In the genomic region with DNA sequence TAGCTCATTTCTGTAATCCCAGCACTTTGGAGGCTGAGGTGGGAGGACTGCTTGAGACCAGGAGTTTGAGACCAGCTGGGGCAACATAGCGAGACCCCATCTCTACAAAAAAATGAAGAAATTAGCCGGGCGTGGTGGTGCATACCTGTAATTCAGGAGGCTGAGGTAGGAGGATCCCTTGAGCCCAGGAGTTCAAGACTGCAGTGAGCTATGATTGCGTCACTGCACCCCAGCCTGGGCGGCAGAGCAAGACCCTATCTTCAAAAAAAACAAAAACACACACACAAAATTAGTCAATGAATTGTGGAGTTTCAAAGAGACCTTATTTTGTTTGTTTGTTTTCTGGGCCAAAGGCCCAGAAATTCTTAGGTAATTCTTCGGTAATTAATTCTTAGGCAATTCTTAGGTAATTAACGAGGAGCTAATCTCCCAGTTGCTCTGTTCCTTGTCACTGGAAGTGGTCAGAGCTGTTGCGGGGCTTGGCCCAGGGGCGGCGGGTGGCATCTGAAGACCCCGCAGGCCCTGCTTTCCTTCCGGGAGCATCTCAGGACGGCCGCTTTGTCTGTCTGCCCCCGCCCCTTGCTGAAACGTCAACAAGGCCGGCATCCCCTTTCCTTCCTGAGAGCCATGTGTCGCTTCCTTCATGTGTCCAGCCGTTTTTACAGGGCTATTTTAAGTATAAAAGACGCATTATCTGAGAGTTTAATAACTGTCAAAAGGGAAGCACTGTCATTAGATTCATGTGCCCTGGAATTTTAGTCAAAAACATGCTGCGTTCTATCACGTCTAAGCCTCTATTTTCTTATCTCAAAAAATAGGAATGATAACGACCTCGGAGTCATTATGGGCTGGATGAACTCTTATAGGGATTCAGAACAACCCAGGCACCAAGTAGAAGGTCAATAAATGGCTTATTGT, we compare ENCODE assay signal across 17 cellular contexts.
DNase-seq lines count a peak whose midpoint lies in the region; ATAC-seq, FAIRE-seq and TF ChIP-seq lines count a peak whose summit lies in the region.
"Had no signal": no experiment of that assay in that cellular context is flagged by ENCODE, and none has a peak within 500 bp of the region (broad histone marks: within the 10 kb centered on the region; RNA-seq: fewer than 3 reads in every experiment).

No MANE protein-coding gene starts in this region.

- FAIRE-seq in RCC 7860 (lab: Jason Lieb, UNC): no peak
- FAIRE-seq: G401.6 had no signal

- intact Hi-C loops in activated T-helper 1 cell treated with anti-CD3 and anti-CD28 coated beads, Interleukin-12 subunit alpha, Interleukin-12 subunit beta, Interleukin-2, Interleukin-4 antibody, amounts not matched to agents 30 ng/mL and 10 ng/mL and 1 ng/mL, durations not matched to agents 14 hours and 24 hours and 36 hours (cut with micrococcal nuclease): no loop called here

- TF ChIP-seq RAD21 in Ishikawa (IDR thresholded peaks at IDR 0.05; ENCODE audit: low read depth): no peak

- H3K27me3 ChIP-seq in smooth muscle cell (ENCODE audit: low read depth): no peaks in the 10 kb centered on the region

- peaks cover 82% of the 10 kb centered on the region for H3K79me2 ChIP-seq in smooth muscle cell (ENCODE audit: low read depth)

- H3K27ac ChIP-seq in smooth muscle cell (ENCODE audit: low read depth): peak overlapping the region; percentile 74
- H3K27ac ChIP-seq: prostate gland had no signal

- peaks cover 48% of the 10 kb centered on the region for H4K20me1 ChIP-seq in smooth muscle cell (ENCODE audit: low read depth)

- 40% methylated on average over 24 of the region's 24 CpGs for WGBS in smooth muscle cell (ENCODE audit: low lambda C conversion rate)

- no peak overlapping the region for H3K4me3 ChIP-seq in smooth muscle cell
- H3K4me3 ChIP-seq: HAP-1, prostate gland had no signal

- H3K36me3 Mint-ChIP-seq in activated T-helper 1 cell treated with anti-CD3 and anti-CD28 coated beads, Interleukin-12 subunit alpha, Interleukin-12 subunit beta, Interleukin-2, Interleukin-4 antibody, amounts not matched to agents 30 ng/mL and 10 ng/mL and 1 ng/mL, durations not matched to agents 14 hours and 24 hours and 36 hours (ENCODE audit: low read depth): peaks cover 6% of the 10 kb centered on the region

- H3K9me3 ChIP-seq in smooth muscle cell (replicated peaks; ENCODE audit: low read depth): no peaks in the 10 kb centered on the region
- H3K9me3 ChIP-seq: HAP-1, prostate gland had no signal

- peaks cover 7% of the 10 kb centered on the region for H3K9me3 Mint-ChIP-seq in activated T-helper 1 cell treated with anti-CD3 and anti-CD28 coated beads, Interleukin-12 subunit alpha, Interleukin-12 subunit beta, Interleukin-2, Interleukin-4 antibody, amounts not matched to agents 30 ng/mL and 10 ng/mL and 1 ng/mL, durations not matched to agents 14 hours and 24 hours and 36 hours

- ATAC-seq in HG03432 (IDR thresholded peaks at IDR 0.05; ENCODE audit: unreplicated experiment) (no peak), HG02798 (IDR thresholded peaks at IDR 0.05; ENCODE audit: poor library complexity, unreplicated experiment) (no peak)

- DNase-seq in dermis blood vessel endothelial cell (peak; percentile 71), left kidney (ENCODE audit: low read depth, low spot score) (peak; percentile 40), smooth muscle cell (lab: John Stamatoyannopoulos, UW; ENCODE audit: unreplicated experiment) (no peak), RCC 7860 (ENCODE audit: low spot score) (no peak)
- no peak for DNase-seq in activated T-helper 1 cell treated with anti-CD3 and anti-CD28 coated beads, Interleukin-12 subunit alpha, Interleukin-12 subunit beta, Interleukin-2, Interleukin-4 antibody, amounts not matched to agents 30 ng/mL and 10 ng/mL and 1 ng/mL, durations not matched to agents 14 hours and 24 hours and 36 hours (ENCODE audit: low spot score)
- DNase-seq: activated CD4-positive, alpha-beta T cell treated with anti-CD3 and anti-CD28 coated beads, Interleukin-2, amount 50 U/mL, for 1 hour; MM.1S; stimulated activated CD4-positive, alpha-beta T cell treated with anti-CD3 and anti-CD28 coated beads, Interleukin-4, amount 100 ng/mL, for 4 hours; stimulated activated naive CD4-positive, alpha-beta T cell had no signal

- H3K9ac ChIP-seq in smooth muscle cell (ENCODE audit: low read depth): peak overlapping the region; percentile 29

- H3K27ac Mint-ChIP-seq in activated T-helper 1 cell treated with anti-CD3 and anti-CD28 coated beads, Interleukin-12 subunit alpha, Interleukin-12 subunit beta, Interleukin-2, Interleukin-4 antibody, amounts not matched to agents 30 ng/mL and 10 ng/mL and 1 ng/mL, durations not matched to agents 14 hours and 24 hours and 36 hours: no peak overlapping the region
- H3K27ac Mint-ChIP-seq: activated T-helper 2 cell treated with anti-CD3 and anti-CD28 coated beads, Interferon-gamma antibody, Interleukin-2, Interleukin-4, amounts not matched to agents 10 μg/mL and 5 μg/mL and 100 μg/mL, durations not matched to agents 14 hours and 24 hours and 36 hours; T-helper 1 cell treated with Interleukin-12 subunit alpha and Interleukin-12 subunit beta and Interleukin-4 antibody, amounts not matched to agents 30 μg/mL and 1 μg/mL, for 36 hours had no signal

- no peak overlapping the region for H3K4me3 Mint-ChIP-seq in activated T-helper 1 cell treated with anti-CD3 and anti-CD28 coated beads, Interleukin-12 subunit alpha, Interleukin-12 subunit beta, Interleukin-2, Interleukin-4 antibody, amounts not matched to agents 30 ng/mL and 10 ng/mL and 1 ng/mL, durations not matched to agents 14 hours and 24 hours and 36 hours
- H3K4me3 Mint-ChIP-seq: T-helper 1 cell treated with Interleukin-12 subunit alpha and Interleukin-12 subunit beta and Interleukin-4 antibody, amounts not matched to agents 30 μg/mL and 1 μg/mL, for 36 hours had no signal

- peaks cover 6% of the 10 kb centered on the region for H3K4me1 Mint-ChIP-seq in activated T-helper 1 cell treated with anti-CD3 and anti-CD28 coated beads, Interleukin-12 subunit alpha, Interleukin-12 subunit beta, Interleukin-2, Interleukin-4 antibody, amounts not matched to agents 30 ng/mL and 10 ng/mL and 1 ng/mL, durations not matched to agents 14 hours and 24 hours and 36 hours (ENCODE audit: low read depth)

- TF ChIP-seq CTCF in smooth muscle cell (IDR thresholded peaks at IDR 0.05; ENCODE audit: borderline replicate concordance, insufficient read depth, poor library complexity, severe bottlenecking): no peak

- no peak for TF ChIP-seq EP300 in Ishikawa (IDR thresholded peaks at IDR 0.05; ENCODE audit: borderline replicate concordance)

- no peaks in the 10 kb centered on the region for H3K36me3 ChIP-seq in smooth muscle cell (ENCODE audit: low read depth)
- H3K36me3 ChIP-seq: prostate gland had no signal

- H2AFZ ChIP-seq in smooth muscle cell (ENCODE audit: low read depth): no peak overlapping the region

- H3K4me1 ChIP-seq in smooth muscle cell (ENCODE audit: low read depth): peaks cover 13% of the 10 kb centered on the region
- H3K4me1 ChIP-seq: HAP-1, prostate gland had no signal

- H3K27me3 Mint-ChIP-seq in activated T-helper 1 cell treated with anti-CD3 and anti-CD28 coated beads, Interleukin-12 subunit alpha, Interleukin-12 subunit beta, Interleukin-2, Interleukin-4 antibody, amounts not matched to agents 30 ng/mL and 10 ng/mL and 1 ng/mL, durations not matched to agents 14 hours and 24 hours and 36 hours (ENCODE audit: insufficient read depth): peaks cover 1% of the 10 kb centered on the region

- H3K4me2 ChIP-seq in smooth muscle cell: peak overlapping the region; percentile 40

- peaks cover 16% of the 10 kb centered on the region for H3F3A ChIP-seq in smooth muscle cell (ENCODE audit: low read depth)

TF ChIP-seq in Ishikawa, 13 proteins besides CTCF, POLR2A, EP300 and RAD21:
- peak; percentile 65 for TF ChIP-seq CEBPB (IDR thresholded peaks at IDR 0.05)
- no peak for TF ChIP-seq EGR1 (IDR thresholded peaks at IDR 0.05)

Comparison
In these comparisons a context has a peak if more than half of its experiments do, and no peak if none do; other contexts are left out.
1. DNase-seq: peak in dermis blood vessel endothelial cell (single experiment) and left kidney (single experiment); none in smooth muscle cell (single experiment), RCC 7860 (single experiment) and activated T-helper 1 cell treated with anti-CD3 and anti-CD28 coated beads, Interleukin-12 subunit alpha, Interleukin-12 subunit beta, Interleukin-2, Interleukin-4 antibody, amounts not matched to agents 30 ng/mL and 10 ng/mL and 1 ng/mL, durations not matched to agents 14 hours and 24 hours and 36 hours (single experiment).